ENCODE assay signal across 9 cellular contexts in the genomic region with DNA sequence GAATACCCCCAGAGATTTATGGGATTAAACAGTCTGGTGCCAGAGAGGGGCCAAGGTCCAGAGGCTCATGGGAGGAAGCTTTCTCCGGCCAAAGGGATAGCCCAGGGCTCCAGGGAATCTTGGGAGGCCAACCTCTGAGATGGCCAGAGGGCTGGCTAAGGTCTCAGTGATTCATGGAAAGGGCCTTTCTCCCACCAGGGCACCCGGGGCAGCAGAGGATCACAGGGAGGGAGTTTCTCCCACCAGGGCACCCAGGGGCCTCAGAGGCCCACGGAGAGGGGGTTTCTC. TPM values are rescaled to one million over a fixed set of nuclear protein-coding genes. Genes with fewer than 3 reads are reported as not detected.
DNase-seq lines count a peak whose midpoint lies in the region; ATAC-seq and TF ChIP-seq lines count a peak whose summit lies in the region.
"Had no signal": no experiment of that assay in that cellular context is flagged by ENCODE, and none has a peak within 500 bp of the region (broad histone marks: within the 10 kb centered on the region; RNA-seq: fewer than 3 reads in every experiment).

No MANE protein-coding gene starts in this region.

- no peak for TF ChIP-seq POLR2A in prostate gland (IDR thresholded peaks at IDR 0.05)

- H3K27me3 ChIP-seq in prostate gland (replicated peaks; ENCODE audit: insufficient read depth), result no peaks in the 10 kb centered on the region

- peak overlapping the region in 5 of 7 donors; percentile 45 to 95 (median 88) for H3K27ac Mint-ChIP-seq in CD14-positive monocyte

- no peak overlapping the region for H3K4me3 ChIP-seq in prostate gland

- CTCF ChIA-PET in RWPE1 (lab: Yijun Ruan, JAX), result interaction anchor here (0.5 to 2.7 kb wide), 17 partner anchors 10 to 270 kb away, joined by 3 to 21 read pairs (median 4); partner anchors contain the start of genes BCAT2, CA11 and HSD17B14

- no peaks in the 10 kb centered on the region for H3K36me3 ChIP-seq in prostate gland

- intact Hi-C loops in CD14-positive monocyte (cut with micrococcal nuclease) (loop anchor here (1.0 to 5.0 kb wide), 2 partner anchors 40 to 177 kb away; no protein-coding TSS in a partner anchor), left cardiac atrium (cut with DNase I) (loop anchor here (1.0 to 2.0 kb wide), 2 partner anchors 40 to 41 kb away; partner anchors contain the start of gene HSD17B14 (in 1 of the 2)), prostate gland (cut with DNase I) (loop anchor here (1.0 to 5.0 kb wide), 3 partner anchors 15 to 177 kb away; partner anchors contain the start of gene BCAT2)

- peaks cover 0 to 5% of the 10 kb centered on the region in 2 donors for H3K36me3 Mint-ChIP-seq in CD14-positive monocyte

- no peak for DNase-seq in CD14-positive monocyte (ENCODE audit: low spot score)
- DNase-seq in RWPE1 (ENCODE audit: low spot score), result no peak
- DNase-seq in left cardiac atrium, result peak; percentile 56
- DNase-seq in prostate gland (ENCODE audit: low spot score), result no peak
- no peak for DNase-seq in NCI-H774 (lab: John Stamatoyannopoulos, UW)
- DNase-seq in putamen (ENCODE audit: low spot score), result no peak
- no peak for DNase-seq in NCI-H1436 (lab: John Stamatoyannopoulos, UW)

- WGBS in prostate gland, result 67% methylated on average over 3 of the region's 3 CpGs

- peaks cover 6% of the 10 kb centered on the region for H3K4me1 Mint-ChIP-seq in CD14-positive monocyte

- no peaks in the 10 kb centered on the region for H3K4me1 ChIP-seq in prostate gland (replicated peaks)

- TF ChIP-seq CTCF in CD14-positive monocyte (IDR thresholded peaks at IDR 0.05), result no peak
- no peak for TF ChIP-seq CTCF in RWPE1 (conservative IDR thresholded peaks at IDR 0.05; ENCODE audit: low read depth)
- no peak for TF ChIP-seq CTCF in prostate gland (IDR thresholded peaks at IDR 0.05)

- no peaks in the 10 kb centered on the region for H3K9me3 Mint-ChIP-seq in CD14-positive monocyte

- no peaks in the 10 kb centered on the region for H3K9me3 ChIP-seq in prostate gland

- H3K27ac ChIP-seq in RWPE1, result peak overlapping the region; percentile 86
- H3K27ac ChIP-seq in prostate gland, result peak overlapping the region; percentile 80 to 83

- peak; percentile 38 to 77 for ATAC-seq in left cardiac atrium
- no peak for ATAC-seq in HG03025 (IDR thresholded peaks at IDR 0.05; ENCODE audit: low FRiP score, unreplicated experiment)

- H3K4me3 Mint-ChIP-seq in CD14-positive monocyte, result no peak overlapping the region

- H3K27me3 Mint-ChIP-seq in CD14-positive monocyte (ENCODE audit: low read depth in 3 of 3), result peaks cover 2 to 4% (median 2%) of the 10 kb centered on the region in 3 donors

- POLR2A ChIA-PET in RWPE1 (lab: Yijun Ruan, JAX; ENCODE audit: low non-redundant PET), result interaction anchor here (0.5 kb wide), 1 partner anchor 105 kb away, joined by 3 read pairs; no protein-coding TSS in a partner anchor

RNA-seq across cellular contexts. Expression of gene BCAT2, which starts 15.0 kb away (rescaled TPM):
- 10 to 100 TPM; 16.0 to 17.0 TPM for polyA plus RNA-seq in CD14-positive monocyte
- total RNA-seq in left cardiac atrium, result 10 to 100 TPM; 29.8 to 37.7 TPM
- total RNA-seq in prostate gland, result 10 to 100 TPM; 71.8 to 92.0 TPM

RNA-seq across cellular contexts. Expression of gene FGF21, which starts 40.5 kb away (rescaled TPM):
- polyA plus RNA-seq in CD14-positive monocyte, result not detected
- not detected for total RNA-seq in left cardiac atrium
- total RNA-seq in prostate gland, result not detected
- total RNA-seq: RPMI7951 had no signal

RNA-seq across cellular contexts. Expression of gene HSD17B14, which starts 40.5 kb away (rescaled TPM):
- not detected for polyA plus RNA-seq in CD14-positive monocyte
- total RNA-seq in left cardiac atrium (1 to 10 TPM; 2.8 to 5.4 TPM), prostate gland (10 to 100 TPM; 11.0 to 11.2 TPM)

RNA-seq across cellular contexts. Expression of gene FUT1, which starts 43.4 kb away (rescaled TPM):
- not detected for polyA plus RNA-seq in CD14-positive monocyte
- total RNA-seq in left cardiac atrium (1 to 10 TPM; 2.1 to 3.5 TPM), prostate gland (1 to 10 TPM; 2.1 to 4.1 TPM)

RNA-seq across cellular contexts. Expression of gene IZUMO1, which starts 49.1 kb away (rescaled TPM):
- polyA plus RNA-seq in CD14-positive monocyte, result not detected
- total RNA-seq in left cardiac atrium, result under 1 TPM; 0.29 to 0.92 TPM
- total RNA-seq in prostate gland, result 1 to 10 TPM in 1 of 2 donors, not detected in 1; 6.4 TPM
